17 cellular contexts compared by ENCODE assay signal in genomic region chr14:75441731-75442130, GRCh38. TPM values are rescaled to one million over a fixed set of nuclear protein-coding genes. Genes with fewer than 3 reads are reported as not detected.
DNase-seq lines count a peak whose midpoint lies in the region; ATAC-seq and TF ChIP-seq lines count a peak whose summit lies in the region.
"Had no signal": no experiment of that assay in that cellular context is flagged by ENCODE, and none has a peak within 500 bp of the region (broad histone marks: within the 10 kb centered on the region; RNA-seq: fewer than 3 reads in every experiment).

No MANE protein-coding gene starts in this region.

- H3K36me3 ChIP-seq in GM23248 (ENCODE audit: low read depth) (peaks cover 48% of the 10 kb centered on the region), breast epithelium (no peaks in the 10 kb centered on the region), stomach smooth muscle (ENCODE audit: control insufficient read depth in 2 of 2, insufficient read depth in 2 of 2, low read length in 2 of 2) (peaks cover 15 to 42% of the 10 kb centered on the region in 2 donors)

- H3K4me1 ChIP-seq in GM23248 (ENCODE audit: insufficient read depth), result peaks cover 52% of the 10 kb centered on the region
- no peaks in the 10 kb centered on the region for H3K4me1 ChIP-seq in breast epithelium
- H3K4me1 ChIP-seq in stomach smooth muscle (ENCODE audit: control insufficient read depth, insufficient read depth, low read length), result peaks cover 33% of the 10 kb centered on the region

- no peak for ATAC-seq in omental fat pad (ENCODE audit: low FRiP score)
- no peak for ATAC-seq in HG03045 (IDR thresholded peaks at IDR 0.05; ENCODE audit: unreplicated experiment)
- ATAC-seq: naive thymus-derived CD4-positive, alpha-beta T cell; Panc1 had no signal

- H3K9me3 ChIP-seq in GM23248 (ENCODE audit: low read depth) (no peaks in the 10 kb centered on the region), breast epithelium (no peaks in the 10 kb centered on the region), stomach smooth muscle (ENCODE audit: control insufficient read depth in 2 of 2, low read length in 2 of 2) (no peaks in the 10 kb centered on the region)

- peak overlapping the region; percentile 97 for H3K27ac ChIP-seq in GM23248
- peak overlapping the region; percentile 60 to 78 for H3K27ac ChIP-seq in breast epithelium
- H3K27ac ChIP-seq in stomach smooth muscle (ENCODE audit: low read length), result peak overlapping the region; percentile 66

- H3K9me2 ChIP-seq in GM23248 (ENCODE audit: insufficient read depth), result no peaks in the 10 kb centered on the region

- H3K4me3 Mint-ChIP-seq in mesothelial cell of epicardium, result no peak overlapping the region
- H3K4me3 Mint-ChIP-seq: naive thymus-derived CD4-positive, alpha-beta T cell had no signal

- H3K27ac Mint-ChIP-seq in mesothelial cell of epicardium, result peak overlapping the region; percentile 31
- H3K27ac Mint-ChIP-seq: naive thymus-derived CD4-positive, alpha-beta T cell had no signal

- H3K27me3 ChIP-seq in GM23248 (replicated peaks; ENCODE audit: insufficient read depth) (no peaks in the 10 kb centered on the region), breast epithelium (no peaks in the 10 kb centered on the region), stomach smooth muscle (ENCODE audit: control insufficient read depth in 1 of 2, insufficient read depth in 2 of 2, low read length in 2 of 2) (no peaks in the 10 kb centered on the region)

- 33 to 37% methylated on average over 6 of the region's 6 CpGs for WGBS in GM23248 (ENCODE audit: low coverage in 1 of 2, low lambda C conversion rate in 2 of 2, missing lambda C conversion rate in 2 of 2), 2 experiments

- peaks cover 32% of the 10 kb centered on the region for H3K36me3 Mint-ChIP-seq in mesothelial cell of epicardium

- peaks cover 13% of the 10 kb centered on the region; the same call in 1 of the 2 replicates for H4K20me1 ChIP-seq in GM23248 (ENCODE audit: insufficient read depth)

- peaks cover 75% of the 10 kb centered on the region for H3K79me2 ChIP-seq in GM23248 (ENCODE audit: insufficient read depth)

- in situ Hi-C loops in GM23248 (cut with MboI), result no loop called here

- H3F3A ChIP-seq in GM23248 (ENCODE audit: insufficient read depth), result peaks cover 68% of the 10 kb centered on the region

- intact Hi-C loops in breast epithelium (cut with DNase I; ENCODE audit: low total_unique reads), result no loop called here

- DNase-seq in GM23248, result peak; percentile 50
- no peak for DNase-seq in breast epithelium (ENCODE audit: low spot score in 2 of 2)
- DNase-seq in mesothelial cell of epicardium (ENCODE audit: low spot score in 2 of 2, unreplicated experiment in 2 of 2), result no peak
- no peak for DNase-seq in omental fat pad (ENCODE audit: low spot score)
- DNase-seq in activated T-cell treated with anti-CD3 and anti-CD28 coated beads for 4 hours, result no peak
- DNase-seq in nucleus accumbens (lab: John Stamatoyannopoulos, UW), result no peak
- DNase-seq: activated CD4-positive, alpha-beta T cell treated with anti-CD3 and anti-CD28 coated beads, Interleukin-2, amount 50 U/mL, for 1 hour; DMS79; effector CD4-positive, alpha-beta T cell; Karpas-422; naive thymus-derived CD4-positive, alpha-beta T cell; NCI-H146; NCI-H524; T-helper 2 cell had no signal

- no peak overlapping the region for H3K4me3 ChIP-seq in GM23248
- no peak overlapping the region for H3K4me3 ChIP-seq in breast epithelium
- H3K4me3 ChIP-seq in stomach smooth muscle (ENCODE audit: low read length in 2 of 2), result no peak overlapping the region

- H2AFZ ChIP-seq in GM23248, result no peak overlapping the region

- H3K9ac ChIP-seq in GM23248 (peak overlapping the region; percentile 79), stomach smooth muscle (ENCODE audit: low read length in 2 of 2) (peak overlapping the region in 1 of 2 donors; percentile 42)

- H3K9me3 Mint-ChIP-seq in mesothelial cell of epicardium, result no peaks in the 10 kb centered on the region
- H3K9me3 Mint-ChIP-seq: naive thymus-derived CD4-positive, alpha-beta T cell had no signal

- peaks cover 17% of the 10 kb centered on the region for H3K4me1 Mint-ChIP-seq in mesothelial cell of epicardium

- TF ChIP-seq CTCF in breast epithelium (IDR thresholded peaks at IDR 0.05) (no peak), mesothelial cell of epicardium (IDR thresholded peaks at IDR 0.05; ENCODE audit: unreplicated experiment) (no peak), omental fat pad (IDR thresholded peaks at IDR 0.05) (no peak)

- H3K4me2 ChIP-seq in GM23248 (ENCODE audit: unreplicated experiment), result peak overlapping the region; percentile 55

- no peaks in the 10 kb centered on the region for H3K27me3 Mint-ChIP-seq in mesothelial cell of epicardium (ENCODE audit: low read depth)

- TF ChIP-seq POLR2A in breast epithelium (IDR thresholded peaks at IDR 0.05), result no peak

RNA-seq across cellular contexts. Expression of gene JDP2, which starts 13.9 kb away (rescaled TPM):
- total RNA-seq in GM23248 (2014; rRNA removed; shearing (Covaris generic)), result 163 and 174 TPM in 2 replicates
- 20.0 and 21.5 TPM in 2 replicates for polyA plus RNA-seq in GM23248 (2016; fragmentation: Nextera tagmentation; extraction: Ambion mirVana)
- total RNA-seq in breast epithelium (100 to 1,000 TPM in 1 of 3 donors, 10 to 100 TPM in 2; 35.7 to 153 (median 58.3) TPM), mesothelial cell of epicardium (43.4 to 51.1 TPM (median 44.4 TPM) in 3 replicates), omental fat pad (100 to 1,000 TPM in 1 of 4 donors, 10 to 100 TPM in 3; 59.7 to 141 (median 78.4) TPM)
- polyA plus RNA-seq: naive thymus-derived CD4-positive, alpha-beta T cell had no signal
